In genomic region chr16:23590181-23590580, GRCh38 we compare ENCODE assay signal across 36 cellular contexts.
"Had no signal": no experiment of that assay in that cellular context is flagged by ENCODE, and none has a peak within 500 bp of the region (broad histone marks: within the 10 kb centered on the region; RNA-seq: fewer than 3 reads in every experiment).

No MANE protein-coding gene starts in this region.

- H3K9me3 ChIP-seq: adrenal gland, body of pancreas, breast epithelium had no signal

- H3K36me3 ChIP-seq: breast epithelium had no signal

- H3K4me3 ChIP-seq: adrenal gland, body of pancreas, breast epithelium had no signal

- H3K27me3 Mint-ChIP-seq: activated B cell treated with CpG ODN at 0.5 μM for 24 hours; activated CD4-positive, alpha-beta memory T cell treated with anti-CD3 and anti-CD28 coated beads for 36 hours; activated CD4-positive, alpha-beta T cell treated with anti-CD3 and anti-CD28 coated beads, Interleukin-2, amount 10 ng/mL, durations not matched to agents 24 days and 14 days; activated CD8-positive, alpha-beta T cell treated with anti-CD3 and anti-CD28 coated beads for 36 hours; activated naive CD8-positive, alpha-beta T cell treated with anti-CD3 and anti-CD28 coated beads for 36 hours; activated T-helper 17 cell treated with anti-CD3 and anti-CD28 coated beads, Interleukin-2, amount 50 U/mL, for 72 hours had no signal

- H3K4me3 Mint-ChIP-seq: activated B cell treated with CpG ODN at 0.5 μM for 24 hours; activated CD4-positive, alpha-beta memory T cell treated with anti-CD3 and anti-CD28 coated beads for 36 hours; activated CD4-positive, alpha-beta T cell treated with anti-CD3 and anti-CD28 coated beads, Interleukin-2, amount 10 ng/mL, durations not matched to agents 24 days and 14 days; activated CD8-positive, alpha-beta T cell treated with anti-CD3 and anti-CD28 coated beads for 36 hours; activated naive CD4-positive, alpha-beta T cell treated with anti-CD3 and anti-CD28 coated beads for 36 hours; activated naive CD8-positive, alpha-beta T cell treated with anti-CD3 and anti-CD28 coated beads for 36 hours; activated T-cell treated with anti-CD3 and anti-CD28 coated beads, Interleukin-2, amount 50 U/mL, for 4 hours; activated T-cell treated with anti-CD3 and anti-CD28 coated beads, Interleukin-2, amount 50 U/mL, for 72 hours; activated T-helper 1 cell treated with anti-CD3 and anti-CD28 coated beads, Interleukin-12 subunit alpha, Interleukin-12 subunit beta, Interleukin-2, Interleukin-4 antibody, amounts not matched to agents 30 ng/mL and 10 ng/mL and 1 ng/mL, durations not matched to agents 14 hours and 24 hours and 36 hours; activated T-helper 17 cell treated with anti-CD3 and anti-CD28 coated beads, Interleukin-2, amount 50 U/mL, for 72 hours; T-helper 1 cell treated with Interleukin-12 subunit alpha and Interleukin-12 subunit beta and Interleukin-4 antibody, amounts not matched to agents 30 μg/mL and 1 μg/mL, for 36 hours; T-helper 2 cell treated with Interferon-gamma antibody and Interleukin-4, amounts not matched to agents 5 μg/mL and 100 μg/mL, for 36 hours had no signal

- H3K27me3 ChIP-seq: adrenal gland, body of pancreas, brain microvascular endothelial cell, breast epithelium had no signal

- H3K27ac Mint-ChIP-seq: activated B cell treated with CpG ODN at 0.5 μM for 24 hours; activated CD4-positive, alpha-beta memory T cell treated with anti-CD3 and anti-CD28 coated beads for 36 hours; activated CD4-positive, alpha-beta T cell treated with anti-CD3 and anti-CD28 coated beads, Interleukin-2, amount 10 ng/mL, durations not matched to agents 24 days and 14 days; activated CD8-positive, alpha-beta T cell treated with anti-CD3 and anti-CD28 coated beads for 36 hours; activated naive CD4-positive, alpha-beta T cell treated with anti-CD3 and anti-CD28 coated beads for 36 hours; activated naive CD8-positive, alpha-beta T cell treated with anti-CD3 and anti-CD28 coated beads for 36 hours; activated T-cell treated with anti-CD3 and anti-CD28 coated beads, Interleukin-2, amount 50 U/mL, for 72 hours; activated T-helper 1 cell treated with anti-CD3 and anti-CD28 coated beads, Interleukin-12 subunit alpha, Interleukin-12 subunit beta, Interleukin-2, Interleukin-4 antibody, amounts not matched to agents 30 ng/mL and 10 ng/mL and 1 ng/mL, durations not matched to agents 14 hours and 24 hours and 36 hours; activated T-helper 17 cell treated with anti-CD3 and anti-CD28 coated beads, Interleukin-2, amount 50 U/mL, for 72 hours; T-helper 1 cell treated with Interleukin-12 subunit alpha and Interleukin-12 subunit beta and Interleukin-4 antibody, amounts not matched to agents 30 μg/mL and 1 μg/mL, for 36 hours; T-helper 2 cell treated with Interferon-gamma antibody and Interleukin-4, amounts not matched to agents 5 μg/mL and 100 μg/mL, for 36 hours had no signal

- H3K9me3 Mint-ChIP-seq: activated B cell treated with CpG ODN at 0.5 μM for 24 hours; activated CD4-positive, alpha-beta memory T cell treated with anti-CD3 and anti-CD28 coated beads for 36 hours; activated CD4-positive, alpha-beta T cell treated with anti-CD3 and anti-CD28 coated beads, Interleukin-2, amount 10 ng/mL, durations not matched to agents 24 days and 14 days; activated CD8-positive, alpha-beta T cell treated with anti-CD3 and anti-CD28 coated beads for 36 hours; activated naive CD4-positive, alpha-beta T cell treated with anti-CD3 and anti-CD28 coated beads for 36 hours; activated naive CD4-positive, alpha-beta T cell treated with anti-CD3 and anti-CD28 coated beads, Interleukin-2, amount 50 U/mL, for 72 hours; activated naive CD8-positive, alpha-beta T cell treated with anti-CD3 and anti-CD28 coated beads for 36 hours; activated T-cell treated with anti-CD3 and anti-CD28 coated beads, Interleukin-2, amount 50 U/mL, for 4 hours; activated T-cell treated with anti-CD3 and anti-CD28 coated beads, Interleukin-2, amount 50 U/mL, for 72 hours; activated T-helper 1 cell treated with anti-CD3 and anti-CD28 coated beads, Interleukin-12 subunit alpha, Interleukin-12 subunit beta, Interleukin-2, Interleukin-4 antibody, amounts not matched to agents 30 ng/mL and 10 ng/mL and 1 ng/mL, durations not matched to agents 14 hours and 24 hours and 36 hours; activated T-helper 17 cell treated with anti-CD3 and anti-CD28 coated beads, Interleukin-2, amount 50 U/mL, for 72 hours; T-helper 1 cell treated with Interleukin-12 subunit alpha and Interleukin-12 subunit beta and Interleukin-4 antibody, amounts not matched to agents 30 μg/mL and 1 μg/mL, for 36 hours; T-helper 2 cell treated with Interferon-gamma antibody and Interleukin-4, amounts not matched to agents 5 μg/mL and 100 μg/mL, for 36 hours had no signal

- H3K27ac ChIP-seq: adrenal gland, body of pancreas, brain microvascular endothelial cell, breast epithelium, VCaP had no signal

- FAIRE-seq: astrocyte, TTC549 had no signal

- DNase-seq: activated B cell treated with CpG ODN at 0.5 μM for 24 hours; activated CD4-positive, alpha-beta memory T cell treated with anti-CD3 and anti-CD28 coated beads for 36 hours; activated CD4-positive, alpha-beta T cell treated with anti-CD3 and anti-CD28 coated beads for 4 hours; activated CD4-positive, alpha-beta T cell treated with anti-CD3 and anti-CD28 coated beads, Interleukin-2, amount 10 ng/mL, durations not matched to agents 24 days and 14 days; activated CD4-positive, alpha-beta T cell treated with anti-CD3 and anti-CD28 coated beads, Interleukin-2, amount 50 U/mL, for 1 hour; activated CD4-positive, alpha-beta T cell treated with anti-CD3 and anti-CD28 coated beads, Interleukin-2, amount 50 U/mL, for 4 hours; activated CD4-positive, CD25-positive, alpha-beta regulatory T cell treated with anti-CD3 and anti-CD28 coated beads, Interleukin-2, amount 50 U/mL, for 72 hours; activated CD8-positive, alpha-beta memory T cell treated with anti-CD3 and anti-CD28 coated beads, Interleukin-2, amount 50 U/mL, for 4 hours; activated CD8-positive, alpha-beta T cell treated with anti-CD3 and anti-CD28 coated beads for 36 hours; activated gamma-delta T cell treated with Interleukin-2 at 50 U/mL for 16 hours; activated naive CD4-positive, alpha-beta T cell; activated naive CD4-positive, alpha-beta T cell treated with anti-CD3 and anti-CD28 coated beads for 36 hours; activated naive CD4-positive, alpha-beta T cell treated with anti-CD3 and anti-CD28 coated beads, Interleukin-2, amount 50 U/mL, for 16 hours; activated naive CD8-positive, alpha-beta T cell treated with anti-CD3 and anti-CD28 coated beads for 36 hours; activated T-cell treated with anti-CD3 and anti-CD28 coated beads for 4 hours; activated T-cell treated with anti-CD3 and anti-CD28 coated beads, Interleukin-2, amount 50 U/mL, for 1 hour; activated T-cell treated with anti-CD3 and anti-CD28 coated beads, Interleukin-2, amount 50 U/mL, for 4 hours; activated T-cell treated with anti-CD3 and anti-CD28 coated beads, Interleukin-2, amount 50 U/mL, for 72 hours; adrenal gland; amniotic stem cell; aorta; body of pancreas; brain microvascular endothelial cell; central memory CD4-positive, alpha-beta T cell; T-helper 1 cell; T-helper 2 cell; T-helper 9 cell had no signal

- ATAC-seq: activated CD8-positive, alpha-beta T cell treated with anti-CD3 and anti-CD28 coated beads for 36 hours; activated naive CD4-positive, alpha-beta T cell treated with anti-CD3 and anti-CD28 coated beads, Interleukin-2, amount 50 U/mL, for 72 hours; activated T-cell treated with anti-CD3 and anti-CD28 coated beads, Interleukin-2, amount 50 U/mL, for 4 hours; activated T-cell treated with anti-CD3 and anti-CD28 coated beads, Interleukin-2, amount 50 U/mL, for 72 hours; activated T-helper 17 cell treated with anti-CD3 and anti-CD28 coated beads, Interleukin-2, amount 50 U/mL, for 72 hours; body of pancreas had no signal
